Comparison of ENCODE assay signal across 8 cellular contexts in the genomic region with DNA sequence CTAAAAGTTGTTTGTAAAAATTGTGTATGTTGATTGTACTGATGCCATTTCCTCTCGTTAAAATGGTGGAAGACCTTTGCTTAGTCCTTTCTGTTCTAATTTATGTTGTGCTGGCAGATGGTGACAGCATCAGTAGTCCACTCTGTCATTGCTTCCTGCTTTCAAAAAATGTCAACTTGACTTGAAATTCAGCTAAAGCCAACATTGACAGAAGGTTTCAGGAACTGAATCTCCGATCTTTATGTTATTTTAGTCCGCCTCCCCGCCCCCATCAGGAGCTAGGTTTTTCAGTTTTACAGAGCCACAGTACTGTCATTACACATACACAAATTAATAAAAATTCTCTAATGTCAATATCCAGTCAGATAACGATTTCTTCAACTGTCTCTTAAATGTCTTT. TPM values are rescaled to one million over a fixed set of nuclear protein-coding genes. Genes with fewer than 3 reads are reported as not detected.
DNase-seq lines count a peak whose midpoint lies in the region; ATAC-seq and TF ChIP-seq lines count a peak whose summit lies in the region.

No MANE protein-coding gene starts in this region.

- DNase-seq in cardiac muscle cell (ENCODE audit: low read depth in 1 of 2, low spot score in 1 of 2), result no peak
- DNase-seq in left cardiac atrium, result no peak
- peak; percentile 8 for DNase-seq in NCI-H69 (lab: John Stamatoyannopoulos, UW)
- no peak for DNase-seq in effector memory CD4-positive, alpha-beta T cell
- DNase-seq in skeletal muscle cell (ENCODE audit: low read depth), result no peak
- DNase-seq in NCI-H1105 (lab: John Stamatoyannopoulos, UW), result no peak

- intact Hi-C loops in left cardiac atrium (cut with DNase I), result no loop called here

- peaks cover 4% of the 10 kb centered on the region for H3K36me3 ChIP-seq in cardiac muscle cell
- peaks cover 4% of the 10 kb centered on the region for H3K36me3 ChIP-seq in effector memory CD4-positive, alpha-beta T cell (ENCODE audit: control insufficient read depth, insufficient read depth, low read length)

- no peak for TF ChIP-seq CTCF in cardiac muscle cell (IDR thresholded peaks at IDR 0.05; ENCODE audit: low read depth, low read length)

- H3K4me1 ChIP-seq in cardiac muscle cell (ENCODE audit: low read depth), result peaks cover 17% of the 10 kb centered on the region
- H3K4me1 ChIP-seq in effector memory CD4-positive, alpha-beta T cell (ENCODE audit: control insufficient read depth, insufficient read depth, low read length, poor library complexity, severe bottlenecking), result peaks cover 7% of the 10 kb centered on the region

- no peaks in the 10 kb centered on the region for H3K9me3 ChIP-seq in cardiac muscle cell (ENCODE audit: low read depth)
- no peaks in the 10 kb centered on the region for H3K9me3 ChIP-seq in effector memory CD4-positive, alpha-beta T cell (ENCODE audit: control insufficient read depth, low read length)

- no peak overlapping the region for H3K27ac ChIP-seq in cardiac muscle cell
- no peak overlapping the region for H3K27ac ChIP-seq in effector memory CD4-positive, alpha-beta T cell (ENCODE audit: insufficient read depth, low read length, poor library complexity, severe bottlenecking)

- peak overlapping the region; percentile 69 for H3K4me3 ChIP-seq in cardiac muscle cell
- H3K4me3 ChIP-seq in effector memory CD4-positive, alpha-beta T cell (ENCODE audit: insufficient read depth, low read depth, low read length, poor library complexity, severe bottlenecking), result peak overlapping the region; percentile 80
- peak overlapping the region; percentile 84 for H3K4me3 ChIP-seq in skeletal muscle cell (ENCODE audit: low read depth, low read length)

- H3K27me3 ChIP-seq in cardiac muscle cell, result no peaks in the 10 kb centered on the region
- no peaks in the 10 kb centered on the region for H3K27me3 ChIP-seq in effector memory CD4-positive, alpha-beta T cell (replicated peaks; ENCODE audit: control insufficient read depth, insufficient read depth, low read length, poor library complexity, severe bottlenecking)

- ATAC-seq in left cardiac atrium (no peak), HG03378 (IDR thresholded peaks at IDR 0.05; ENCODE audit: unreplicated experiment) (no peak), HG02852 (IDR thresholded peaks at IDR 0.05; ENCODE audit: unreplicated experiment) (no peak)

RNA-seq across cellular contexts. Expression of a gene that starts 1.5 kb away (rescaled TPM):
- total RNA-seq in cardiac muscle cell, result 19.9 and 51.2 TPM in 2 replicates
- 36.6 and 46.4 TPM in 2 replicates for polyA plus RNA-seq in cardiac muscle cell
- 10 to 100 TPM; 30.2 to 31.7 TPM for total RNA-seq in left cardiac atrium

RNA-seq across cellular contexts. Expression of a gene that starts 1.6 kb away (rescaled TPM):
- total RNA-seq in cardiac muscle cell (44.9 and 49.6 TPM in 2 replicates), left cardiac atrium (10 to 100 TPM; 63.2 to 83.9 TPM)
- 145 and 157 TPM in 2 replicates for polyA plus RNA-seq in cardiac muscle cell
